In the genomic region with DNA sequence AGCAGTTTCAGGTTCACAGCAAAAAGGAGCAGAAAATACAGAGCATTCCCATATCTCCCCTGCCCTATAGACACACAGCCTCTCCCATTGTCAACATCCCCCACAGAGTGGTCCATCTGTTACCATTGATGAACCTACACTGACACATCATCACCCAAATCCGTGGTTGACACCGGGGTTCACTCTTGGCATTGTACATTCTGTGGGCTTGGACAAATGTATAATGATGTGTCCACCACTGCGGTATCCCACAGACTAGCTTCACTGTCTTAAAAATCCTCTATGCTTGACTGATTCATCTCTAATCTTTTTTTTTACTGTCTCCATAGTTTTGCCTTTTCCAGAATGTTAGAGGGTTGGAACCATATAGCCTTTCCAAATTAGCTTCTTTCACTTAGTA, we compare ENCODE assay signal across 15 cellular contexts.
"Had no signal": no experiment of that assay in that cellular context is flagged by ENCODE, and none has a peak within 500 bp of the region (broad histone marks: within the 10 kb centered on the region; RNA-seq: fewer than 3 reads in every experiment).

No MANE protein-coding gene starts in this region.

- H3K27me3 ChIP-seq: dorsolateral prefrontal cortex, sigmoid colon, tibial nerve had no signal

- H3K36me3 Mint-ChIP-seq: activated naive CD8-positive, alpha-beta T cell; T-cell had no signal

- H3K4me3 ChIP-seq: sigmoid colon, tibial nerve had no signal

- H3K4me1 Mint-ChIP-seq: endodermal cell had no signal

- H3K27ac ChIP-seq: dorsolateral prefrontal cortex, tibial nerve had no signal

- H3K36me3 ChIP-seq: sigmoid colon, tibial nerve had no signal

- H3K27me3 Mint-ChIP-seq: activated naive CD8-positive, alpha-beta T cell had no signal

- H3K4me3 Mint-ChIP-seq: activated naive CD8-positive, alpha-beta T cell; endodermal cell; T-cell had no signal

- DNase-seq: activated CD4-positive, alpha-beta T cell treated with anti-CD3 and anti-CD28 coated beads, Interleukin-2, amount 50 U/mL, for 1 hour; activated CD8-positive, alpha-beta memory T cell treated with anti-CD3 and anti-CD28 coated beads for 24 hours; activated gamma-delta T cell treated with Interleukin-2 at 50 U/mL for 16 hours; endodermal cell; erythroblast; mammary epithelial cell; stimulated activated CD4-positive, alpha-beta T cell treated with anti-CD3 and anti-CD28 coated beads, Interleukin-12 subunit alpha, Interleukin-12 subunit beta, amount 100 ng/mL, for 4 hours; stimulated activated CD4-positive, alpha-beta T cell treated with anti-CD3 and anti-CD28 coated beads, Interleukin-2, amount 100 ng/mL, for 24 hours; T-cell; T-helper 9 cell had no signal

- H3K27ac Mint-ChIP-seq: activated naive CD8-positive, alpha-beta T cell; endodermal cell; T-cell had no signal

- ATAC-seq: activated CD4-positive, CD25-positive, alpha-beta regulatory T cell treated with anti-CD3 and anti-CD28 coated beads, Interleukin-2, amount 50 U/mL, for 24 hours; T-cell had no signal

- H3K9me3 Mint-ChIP-seq: T-cell had no signal

- H3K9me3 ChIP-seq: sigmoid colon, tibial nerve had no signal
